ENCODE assay signal across 23 cellular contexts in the genomic region with DNA sequence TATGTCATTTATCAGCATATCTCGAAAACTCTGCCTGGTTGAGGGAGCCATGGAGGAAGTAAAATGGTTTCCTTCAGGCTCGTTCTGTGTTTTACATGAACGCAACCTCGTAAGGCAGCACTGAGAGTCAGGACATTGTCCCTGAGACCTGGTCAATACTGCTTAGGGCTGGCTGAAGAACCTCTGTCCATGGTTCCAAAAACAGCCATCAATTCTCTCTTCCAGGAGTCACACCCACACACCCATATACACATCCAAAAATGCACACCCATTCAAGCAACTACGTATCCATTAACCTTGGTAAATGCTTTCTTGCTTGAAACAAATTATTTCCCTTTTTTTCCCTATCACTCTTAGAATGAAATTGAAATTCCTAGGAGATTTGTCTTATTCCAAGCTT.
DNase-seq lines count a peak whose midpoint lies in the region; ATAC-seq, FAIRE-seq and TF ChIP-seq lines count a peak whose summit lies in the region.
"Had no signal": no experiment of that assay in that cellular context is flagged by ENCODE, and none has a peak within 500 bp of the region (broad histone marks: within the 10 kb centered on the region; RNA-seq: fewer than 3 reads in every experiment).

No MANE protein-coding gene starts in this region.

- BruUV-seq in GM12878 (replicated peaks; lab: Mats Ljungman, UMichigan): no TSS peak

- POLR2A ChIA-PET in GM12878 (lab: Charles Lee): no interaction called here

- intact Hi-C loops in GM12878 (cut with micrococcal nuclease; ENCODE audit: unreplicated experiment): no loop called here

- 49% methylated on average over 5 of the region's 5 CpGs for whole genome bisulfite sequencing in GM12878 (ENCODE audit: insufficient coverage, insufficient replicate concordance, low lambda C conversion rate, missing lambda C conversion rate)

- RAD21 ChIA-PET in GM12878 (lab: Charles Lee; ENCODE audit: unreplicated experiment): no interaction called here

- TF ChIP-seq RAD21 in GM12878 (IDR thresholded peaks at IDR 0.05; ENCODE audit: insufficient read depth, low read depth, low read length): no peak

- H3K36me3 ChIP-seq in GM23338 (ENCODE audit: insufficient read depth): no peaks in the 10 kb centered on the region
- H3K36me3 ChIP-seq in GM12878 (ENCODE audit: control insufficient read depth in 2 of 2, insufficient read depth in 2 of 2, low read length in 1 of 2): no peaks in the 10 kb centered on the region
- H3K36me3 ChIP-seq in neural progenitor cell: no peaks in the 10 kb centered on the region
- H3K36me3 ChIP-seq: BLaER1 treated with 17β-estradiol and CSF1 and Interleukin-3, amounts not matched to agents 10 nM and 100 nM had no signal

- H3K4me2 ChIP-seq in GM23338 (no peak overlapping the region), GM12878 (ENCODE audit: control insufficient read depth, insufficient read depth) (no peak overlapping the region), neural progenitor cell (no peak overlapping the region)
- H3K4me2 ChIP-seq: A549; BLaER1 treated with 17β-estradiol and CSF1 and Interleukin-3, amounts not matched to agents 10 nM and 100 nM had no signal

- no peak overlapping the region for H3K27ac Mint-ChIP-seq in GM23338
- no peak overlapping the region for H3K27ac Mint-ChIP-seq in neural progenitor cell
- no peak overlapping the region for H3K27ac Mint-ChIP-seq in natural killer cell treated with Interleukin-12 subunit alpha and Interleukin-12 subunit beta and Interleukin-15 and Interleukin-18, amount 100 ng/mL, for 72 hours
- H3K27ac Mint-ChIP-seq: B cell; CD4-positive, alpha-beta T cell; CD8-positive, alpha-beta T cell had no signal

- no peaks in the 10 kb centered on the region for H3K4me1 Mint-ChIP-seq in GM23338
- peaks cover 49% of the 10 kb centered on the region for H3K4me1 Mint-ChIP-seq in neural progenitor cell
- H3K4me1 Mint-ChIP-seq in natural killer cell treated with Interleukin-12 subunit alpha and Interleukin-12 subunit beta and Interleukin-15 and Interleukin-18, amount 100 ng/mL, for 72 hours (ENCODE audit: low read depth in 2 of 2): no peaks in the 10 kb centered on the region

- H3K36me3 Mint-ChIP-seq in GM23338 (ENCODE audit: low read depth) (peaks cover 20% of the 10 kb centered on the region), neural progenitor cell (no peaks in the 10 kb centered on the region)
- H3K36me3 Mint-ChIP-seq in natural killer cell treated with Interleukin-12 subunit alpha and Interleukin-12 subunit beta and Interleukin-15 and Interleukin-18, amount 100 ng/mL, for 72 hours: no peaks in the 10 kb centered on the region
- H3K36me3 Mint-ChIP-seq: CD8-positive, alpha-beta T cell had no signal

- CTCF ChIA-PET in GM12878 (lab: Yijun Ruan, JAX): no interaction called here

- H3K9ac ChIP-seq in GM12878 (ENCODE audit: control insufficient read depth, insufficient read depth, low read length) (no peak overlapping the region), neural progenitor cell (no peak overlapping the region)
- H3K9ac ChIP-seq: BLaER1 treated with 17β-estradiol and CSF1 and Interleukin-3, amounts not matched to agents 10 nM and 100 nM had no signal

- H4K20me1 ChIP-seq in GM23338 (replicated peaks; ENCODE audit: insufficient read depth): no peaks in the 10 kb centered on the region
- no peaks in the 10 kb centered on the region for H4K20me1 ChIP-seq in GM12878 (ENCODE audit: control insufficient read depth, insufficient read depth)
- no peaks in the 10 kb centered on the region for H4K20me1 ChIP-seq in neural progenitor cell (ENCODE audit: low read depth)
- H4K20me1 ChIP-seq: BLaER1 treated with 17β-estradiol and CSF1 and Interleukin-3, amounts not matched to agents 10 nM and 100 nM had no signal

- TF ChIP-seq EP300 in GM12878 (IDR thresholded peaks at IDR 0.05; ENCODE audit: borderline replicate concordance in 1 of 2, control insufficient read depth in 1 of 2, low read depth in 2 of 2, low read length in 2 of 2): no peak

- ATAC-seq in GM23338 (no peak), GM12878 (no peak), HG02571 (IDR thresholded peaks at IDR 0.05; ENCODE audit: unreplicated experiment) (no peak), GM21367 (IDR thresholded peaks at IDR 0.05; ENCODE audit: unreplicated experiment) (no peak)
- ATAC-seq in natural killer cell treated with Interleukin-12 subunit alpha and Interleukin-12 subunit beta and Interleukin-15 and Interleukin-18, amount 100 ng/mL, for 72 hours: no peak
- ATAC-seq: A549; CD8-positive, alpha-beta T cell had no signal

- H3K9me2 ChIP-seq in GM23338 (ENCODE audit: insufficient read depth): 0 out of 2 replicates have a peak, but pooled peaks cover 6% of the 10 kb centered on the region

- in situ Hi-C loops in GM12878 (cut with MboI): no loop called here

- H3F3A ChIP-seq in GM23338 (replicated peaks; ENCODE audit: low read depth) (no peaks in the 10 kb centered on the region), neural progenitor cell (ENCODE audit: low read depth) (peaks cover 8% of the 10 kb centered on the region)

- TF ChIP-seq CTCF in GM23338 (conservative IDR thresholded peaks at IDR 0.05; ENCODE audit: low read depth in 2 of 2) (no peak), GM12878 (IDR thresholded peaks at IDR 0.05 in 2 of 3, conservative IDR thresholded peaks at IDR 0.05 in 1 of 3; ENCODE audit: control insufficient read depth in 2 of 3, extremely low read depth in 1 of 3, insufficient read depth in 1 of 3, low read depth in 3 of 3, low read length in 3 of 3) (no peak), neural progenitor cell (IDR thresholded peaks at IDR 0.05) (no peak)

- H2AFZ ChIP-seq in GM23338: no peak overlapping the region; the same call in 1 of the 2 replicates
- no peak overlapping the region for H2AFZ ChIP-seq in GM12878 (ENCODE audit: control insufficient read depth, low read depth, low read length)
- H2AFZ ChIP-seq in neural progenitor cell (replicated peaks): no peak overlapping the region

- H3K79me2 ChIP-seq in GM23338 (replicated peaks; ENCODE audit: insufficient read depth): no peaks in the 10 kb centered on the region
- H3K79me2 ChIP-seq in GM12878 (ENCODE audit: control insufficient read depth, insufficient read depth, low read length): no peaks in the 10 kb centered on the region
- no peaks in the 10 kb centered on the region for H3K79me2 ChIP-seq in neural progenitor cell (ENCODE audit: low read depth)

- H3K9me3 Mint-ChIP-seq in GM23338 (peaks cover 96% of the 10 kb centered on the region), neural progenitor cell (no peaks in the 10 kb centered on the region)
- no peaks in the 10 kb centered on the region for H3K9me3 Mint-ChIP-seq in natural killer cell treated with Interleukin-12 subunit alpha and Interleukin-12 subunit beta and Interleukin-15 and Interleukin-18, amount 100 ng/mL, for 72 hours
- H3K9me3 Mint-ChIP-seq: CD4-positive, alpha-beta T cell; CD8-positive, alpha-beta T cell had no signal

- FAIRE-seq in GM12878 (lab: Jason Lieb, UNC): no peak
- FAIRE-seq: A549, D721Med, G401.6, GM12892, GM18507 had no signal

- H3K4me3 ChIP-seq in GM23338: no peak overlapping the region
- H3K4me3 ChIP-seq in GM12878: no peak overlapping the region
- no peak overlapping the region for H3K4me3 ChIP-seq in neural progenitor cell
- H3K4me3 ChIP-seq: A549; BLaER1 treated with 17β-estradiol and CSF1 and Interleukin-3, amounts not matched to agents 10 nM and 100 nM had no signal

- TF ChIP-seq POLR2A in GM12878 (IDR thresholded peaks at IDR 0.05; ENCODE audit: low read depth, low read length): no peak

- DNase-seq in GM23338 (ENCODE audit: low spot score) (no peak), HT1080 (ENCODE audit: low read depth) (peak; percentile 3), GM12878 (ENCODE audit: low read depth, low spot score) (no peak), neural progenitor cell (ENCODE audit: low spot score) (peak; percentile 9)
- no peak for DNase-seq in natural killer cell treated with Interleukin-12 subunit alpha and Interleukin-12 subunit beta and Interleukin-15 and Interleukin-18, amount 100 ng/mL, for 72 hours (ENCODE audit: low spot score)
- DNase-seq: AML-193; Caco-2; Calu3; CD4-positive, alpha-beta T cell; CD8-positive, alpha-beta T cell; DMS79 treated with DMSO at 0.1 percent for 48 hours; GF-D8 had no signal

- SMC1A ChIA-PET in GM12878 (lab: Charles Lee; ENCODE audit: uncharacterized antibody, unreplicated experiment): no interaction called here

- H3K27me3 ChIP-seq in GM23338 (ENCODE audit: insufficient read depth): no peaks in the 10 kb centered on the region
- no peaks in the 10 kb centered on the region for H3K27me3 ChIP-seq in GM12878 (replicated peaks in 1 of 2; ENCODE audit: control insufficient read depth in 2 of 2, insufficient read depth in 2 of 2, low read length in 1 of 2)
- H3K27me3 ChIP-seq in neural progenitor cell: no peaks in the 10 kb centered on the region
- H3K27me3 ChIP-seq: BLaER1 treated with 17β-estradiol and CSF1 and Interleukin-3, amounts not matched to agents 10 nM and 100 nM had no signal

- H3K27ac ChIP-seq in GM23338 (ENCODE audit: low read depth): no peak overlapping the region
- H3K27ac ChIP-seq in GM12878 (ENCODE audit: control insufficient read depth, insufficient read depth): no peak overlapping the region
- no peak overlapping the region for H3K27ac ChIP-seq in neural progenitor cell
- H3K27ac ChIP-seq: 22Rv1; A549; BLaER1 treated with 17β-estradiol and CSF1 and Interleukin-3, amounts not matched to agents 10 nM and 100 nM; C4-2B had no signal

- H3K9me3 ChIP-seq in GM12878 (replicated peaks; ENCODE audit: control insufficient read depth, insufficient read depth, low read length) (no peaks in the 10 kb centered on the region), neural progenitor cell (ENCODE audit: low read depth) (no peaks in the 10 kb centered on the region)
- H3K9me3 ChIP-seq: A549; BLaER1 treated with 17β-estradiol and CSF1 and Interleukin-3, amounts not matched to agents 10 nM and 100 nM; Caco-2 had no signal

- no peaks in the 10 kb centered on the region for H3K27me3 Mint-ChIP-seq in GM23338 (ENCODE audit: insufficient read depth, low read depth, poor library complexity)
- H3K27me3 Mint-ChIP-seq in neural progenitor cell (ENCODE audit: insufficient read depth, low read depth): no peaks in the 10 kb centered on the region
- H3K27me3 Mint-ChIP-seq in natural killer cell treated with Interleukin-12 subunit alpha and Interleukin-12 subunit beta and Interleukin-15 and Interleukin-18, amount 100 ng/mL, for 72 hours: no peaks in the 10 kb centered on the region
- H3K27me3 Mint-ChIP-seq: B cell; CD4-positive, alpha-beta T cell had no signal

- H3K4me1 ChIP-seq in GM23338 (ENCODE audit: insufficient read depth) (peaks cover 31% of the 10 kb centered on the region), GM12878 (ENCODE audit: control insufficient read depth, insufficient read depth, low read length) (no peaks in the 10 kb centered on the region), neural progenitor cell (peaks cover 65% of the 10 kb centered on the region)
- H3K4me1 ChIP-seq: A549; BLaER1 treated with 17β-estradiol and CSF1 and Interleukin-3, amounts not matched to agents 10 nM and 100 nM; Caco-2 had no signal

- no peak overlapping the region for H3K4me3 Mint-ChIP-seq in GM23338
- no peak overlapping the region for H3K4me3 Mint-ChIP-seq in neural progenitor cell
- H3K4me3 Mint-ChIP-seq in natural killer cell treated with Interleukin-12 subunit alpha and Interleukin-12 subunit beta and Interleukin-15 and Interleukin-18, amount 100 ng/mL, for 72 hours: no peak overlapping the region
- H3K4me3 Mint-ChIP-seq: B cell; CD4-positive, alpha-beta T cell; CD8-positive, alpha-beta T cell had no signal

TF ChIP-seq in GM12878, 131 proteins besides CTCF, POLR2A, EP300 and RAD21 (continues in another document):
- TF ChIP-seq RELA (IDR thresholded peaks at IDR 0.05; ENCODE audit: borderline replicate concordance, partially characterized antibody): no peak

Comparison
In these comparisons a context has a peak if more than half of its experiments do, and no peak if none do; other contexts are left out.
1. DNase-seq: peak in HT1080 (single experiment) and neural progenitor cell (single experiment); none in GM23338 (single experiment), GM12878 (single experiment) and natural killer cell treated with Interleukin-12 subunit alpha and Interleukin-12 subunit beta and Interleukin-15 and Interleukin-18, amount 100 ng/mL, for 72 hours (single experiment).